In the genomic region with DNA sequence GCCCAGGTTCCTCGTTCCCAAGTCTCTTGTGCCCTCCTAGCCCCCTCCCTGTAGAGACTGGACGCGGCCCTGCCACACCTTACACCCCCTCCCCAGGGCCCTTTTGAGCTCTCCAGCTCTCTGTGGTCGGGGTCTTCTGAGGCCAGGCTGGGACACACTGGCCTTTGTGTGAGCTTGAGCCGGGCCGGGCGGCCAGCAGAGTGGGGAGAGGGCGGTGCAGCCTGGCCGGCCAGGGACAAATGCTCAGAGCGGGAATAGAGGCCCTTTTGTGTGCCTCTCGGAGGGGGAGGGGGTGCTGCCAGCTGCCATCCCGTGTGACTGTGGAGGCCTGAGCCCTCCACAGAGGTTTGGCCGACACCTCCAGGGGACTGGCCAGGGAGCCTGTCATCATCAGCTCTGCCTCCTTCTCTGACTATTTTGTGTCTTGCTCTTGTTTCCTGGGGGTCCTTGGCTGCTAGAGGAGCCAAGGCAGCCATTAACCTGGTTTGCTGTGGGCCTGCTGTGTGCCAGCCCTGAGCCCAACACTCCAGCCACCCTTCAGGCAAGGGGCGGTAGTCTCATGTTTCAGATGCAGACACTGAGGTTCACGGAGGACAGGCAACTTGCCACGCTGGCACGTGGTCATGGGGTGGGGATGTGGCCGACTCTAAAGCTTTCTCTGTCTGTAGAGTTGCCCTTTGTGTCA, we compare ENCODE assay signal across 14 cellular contexts. TPM values are rescaled to one million over a fixed set of nuclear protein-coding genes. Genes with fewer than 3 reads are reported as not detected.
DNase-seq lines count a peak whose midpoint lies in the region; ATAC-seq and TF ChIP-seq lines count a peak whose summit lies in the region.
"Had no signal": no experiment of that assay in that cellular context is flagged by ENCODE, and none has a peak within 500 bp of the region (broad histone marks: within the 10 kb centered on the region; RNA-seq: fewer than 3 reads in every experiment).

No MANE protein-coding gene starts in this region.

- no peak for TF ChIP-seq EP300 in SK-N-SH (IDR thresholded peaks at IDR 0.05; ENCODE audit: borderline replicate concordance in 1 of 2, low read depth in 1 of 2, low read length in 1 of 2)

- H3K4me1 ChIP-seq in SK-N-SH (ENCODE audit: control insufficient read depth in 1 of 2, insufficient read depth in 2 of 2, low read depth in 1 of 2, low read length in 1 of 2) (peaks cover 0 to 98% of the 10 kb centered on the region in 2 experiments; a peak in 2 of 4 replicates), ectodermal cell (ENCODE audit: control insufficient read depth, insufficient read depth, low read length) (peaks cover 39% of the 10 kb centered on the region)

- H3F3A ChIP-seq in SK-N-SH (replicated peaks; ENCODE audit: insufficient read depth) = no peaks in the 10 kb centered on the region

- peak overlapping the region in 1 of 2 experiments; percentile 58; a peak in 2 of 4 replicates for H3K27ac ChIP-seq in SK-N-SH (ENCODE audit: low read depth in 2 of 2, low read length in 1 of 2)
- peak overlapping the region; percentile 68 for H3K27ac ChIP-seq in ectodermal cell (ENCODE audit: insufficient read depth, low read depth, low read length, poor library complexity, severe bottlenecking)
- peak overlapping the region; percentile 92 for H3K27ac ChIP-seq in temporal lobe (ENCODE audit: low read depth, low read length)
- no peak overlapping the region for H3K27ac ChIP-seq in RWPE1

- no peak for TF ChIP-seq RAD21 in SK-N-SH (IDR thresholded peaks at IDR 0.05; ENCODE audit: low read length)

- CTCF ChIA-PET in SK-N-SH (lab: Yijun Ruan, JAX) (interaction anchor here (0.8 to 2.7 kb wide), 5 partner anchors 10 to 129 kb away, joined by 3 to 9 read pairs (median 4); no protein-coding TSS in a partner anchor), RWPE1 (lab: Yijun Ruan, JAX) (interaction anchor here (0.6 to 0.7 kb wide), 3 partner anchors 10 to 1495 kb away, joined by 3 read pairs; no protein-coding TSS in a partner anchor)

- H3K79me2 ChIP-seq in SK-N-SH (ENCODE audit: insufficient read depth) = no peaks in the 10 kb centered on the region

- no peak overlapping the region for H3K4me2 ChIP-seq in SK-N-SH

- no peak overlapping the region for H3K4me3 ChIP-seq in SK-N-SH (ENCODE audit: low read depth in 2 of 2, low read length in 1 of 2)
- no peak overlapping the region for H3K4me3 ChIP-seq in ectodermal cell (ENCODE audit: insufficient read depth, low read depth, low read length)
- H3K4me3 ChIP-seq: esophagus squamous epithelium had no signal

- ATAC-seq in SK-N-SH treated with all-trans-retinoic acid at 6 μM for 48 hours (no peak), HG03432 (IDR thresholded peaks at IDR 0.05; ENCODE audit: unreplicated experiment) (no peak)
- ATAC-seq: activated T-cell treated with anti-CD3 and anti-CD28 coated beads, Interleukin-2, amount 50 U/mL, for 4 hours had no signal

- H3K36me3 ChIP-seq in SK-N-SH (replicated peaks in 1 of 2; ENCODE audit: control insufficient read depth in 1 of 2, insufficient read depth in 2 of 2, low read length in 1 of 2) (no peaks in the 10 kb centered on the region), ectodermal cell (ENCODE audit: control insufficient read depth, insufficient read depth, low read length) (no peaks in the 10 kb centered on the region)
- H3K36me3 ChIP-seq: esophagus squamous epithelium had no signal

- H3K9ac ChIP-seq in SK-N-SH = no peak overlapping the region

- no peaks in the 10 kb centered on the region for H4K20me1 ChIP-seq in SK-N-SH (ENCODE audit: insufficient read depth)

- TF ChIP-seq CTCF in SK-N-SH (IDR thresholded peaks at IDR 0.05) (no peak), RWPE1 (conservative IDR thresholded peaks at IDR 0.05; ENCODE audit: low read depth) (no peak)

- POLR2A ChIA-PET in SK-N-SH (lab: Yijun Ruan, JAX) (interaction anchor here (0.9 to 1.3 kb wide), 2 partner anchors 13 to 127 kb away, joined by 3 to 4 read pairs; no protein-coding TSS in a partner anchor), RWPE1 (lab: Yijun Ruan, JAX; ENCODE audit: low non-redundant PET) (no interaction called here)

- WGBS in SK-N-SH (ENCODE audit: low lambda C conversion rate) = 78% methylated on average over 10 of the region's 18 CpGs
- 47% methylated on average over 18 of the region's 18 CpGs for WGBS in ectodermal cell, 2 experiments

- no peak overlapping the region for H2AFZ ChIP-seq in SK-N-SH (ENCODE audit: low read depth)

- H3K9me2 ChIP-seq in SK-N-SH = no peaks in the 10 kb centered on the region

- DNase-seq in SK-N-SH (peak; percentile 36), medulla oblongata (ENCODE audit: extremely low spot score) (peak; percentile 97), RWPE1 (ENCODE audit: low spot score) (no peak), NCI-H187 (lab: John Stamatoyannopoulos, UW) (no peak)
- DNase-seq: activated CD4-positive, CD25-positive, alpha-beta regulatory T cell; activated T-cell treated with anti-CD3 and anti-CD28 coated beads, Interleukin-2, amount 50 U/mL, for 4 hours; DMS79 treated with DMSO at 0.1 percent for 48 hours; esophagus squamous epithelium; NCI-H226; SHP77 treated with DMSO at 0.1 percent for 48 hours had no signal

- H3K27me3 ChIP-seq in SK-N-SH (ENCODE audit: insufficient read depth) (no peaks in the 10 kb centered on the region), ectodermal cell (ENCODE audit: control insufficient read depth, insufficient read depth, low read length, poor library complexity, severe bottlenecking) (no peaks in the 10 kb centered on the region)
- H3K27me3 ChIP-seq: esophagus squamous epithelium had no signal

- H3K9me3 ChIP-seq in SK-N-SH (no peaks in the 10 kb centered on the region), ectodermal cell (ENCODE audit: control insufficient read depth, low read length) (no peaks in the 10 kb centered on the region)
- H3K9me3 ChIP-seq: esophagus squamous epithelium had no signal

TF ChIP-seq in SK-N-SH, 30 proteins besides CTCF, POLR2A, EP300 and RAD21 (continues in another document):
- TF ChIP-seq YY1 (IDR thresholded peaks at IDR 0.05; ENCODE audit: low read depth) (no peak), RCOR1 (IDR thresholded peaks at IDR 0.05; ENCODE audit: low read length) (no peak), CHD2 (IDR thresholded peaks at IDR 0.05; ENCODE audit: low read length, partially characterized antibody) (no peak), EZH2phosphoT487 (IDR thresholded peaks at IDR 0.05; ENCODE audit: borderline replicate concordance, low read depth) (no peak), ELF1 (IDR thresholded peaks at IDR 0.05) (no peak)
- TF ChIP-seq, protein P1, sequence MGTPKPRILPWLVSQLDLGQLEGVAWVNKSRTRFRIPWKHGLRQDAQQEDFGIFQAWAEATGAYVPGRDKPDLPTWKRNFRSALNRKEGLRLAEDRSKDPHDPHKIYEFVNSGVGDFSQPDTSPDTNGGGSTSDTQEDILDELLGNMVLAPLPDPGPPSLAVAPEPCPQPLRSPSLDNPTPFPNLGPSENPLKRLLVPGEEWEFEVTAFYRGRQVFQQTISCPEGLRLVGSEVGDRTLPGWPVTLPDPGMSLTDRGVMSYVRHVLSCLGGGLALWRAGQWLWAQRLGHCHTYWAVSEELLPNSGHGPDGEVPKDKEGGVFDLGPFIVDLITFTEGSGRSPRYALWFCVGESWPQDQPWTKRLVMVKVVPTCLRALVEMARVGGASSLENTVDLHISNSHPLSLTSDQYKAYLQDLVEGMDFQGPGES (IDR thresholded peaks at IDR 0.05; ENCODE audit: low read depth, low read length) = no peak
- TF ChIP-seq, protein P2, sequence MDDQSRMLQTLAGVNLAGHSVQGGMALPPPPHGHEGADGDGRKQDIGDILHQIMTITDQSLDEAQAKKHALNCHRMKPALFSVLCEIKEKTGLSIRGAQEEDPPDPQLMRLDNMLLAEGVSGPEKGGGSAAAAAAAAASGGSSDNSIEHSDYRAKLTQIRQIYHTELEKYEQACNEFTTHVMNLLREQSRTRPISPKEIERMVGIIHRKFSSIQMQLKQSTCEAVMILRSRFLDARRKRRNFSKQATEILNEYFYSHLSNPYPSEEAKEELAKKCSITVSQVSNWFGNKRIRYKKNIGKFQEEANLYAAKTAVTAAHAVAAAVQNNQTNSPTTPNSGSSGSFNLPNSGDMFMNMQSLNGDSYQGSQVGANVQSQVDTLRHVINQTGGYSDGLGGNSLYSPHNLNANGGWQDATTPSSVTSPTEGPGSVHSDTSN (IDR thresholded peaks at IDR 0.05) = no peak

TF ChIP-seq in SK-N-SH treated with all-trans-retinoic acid at 6 μM for 48 hours, 23 proteins besides CTCF, POLR2A, EP300 and RAD21:
- no peak for TF ChIP-seq RARB (CRISPR knock-in tag; IDR thresholded peaks at IDR 0.05)
- TF ChIP-seq, protein P3, sequence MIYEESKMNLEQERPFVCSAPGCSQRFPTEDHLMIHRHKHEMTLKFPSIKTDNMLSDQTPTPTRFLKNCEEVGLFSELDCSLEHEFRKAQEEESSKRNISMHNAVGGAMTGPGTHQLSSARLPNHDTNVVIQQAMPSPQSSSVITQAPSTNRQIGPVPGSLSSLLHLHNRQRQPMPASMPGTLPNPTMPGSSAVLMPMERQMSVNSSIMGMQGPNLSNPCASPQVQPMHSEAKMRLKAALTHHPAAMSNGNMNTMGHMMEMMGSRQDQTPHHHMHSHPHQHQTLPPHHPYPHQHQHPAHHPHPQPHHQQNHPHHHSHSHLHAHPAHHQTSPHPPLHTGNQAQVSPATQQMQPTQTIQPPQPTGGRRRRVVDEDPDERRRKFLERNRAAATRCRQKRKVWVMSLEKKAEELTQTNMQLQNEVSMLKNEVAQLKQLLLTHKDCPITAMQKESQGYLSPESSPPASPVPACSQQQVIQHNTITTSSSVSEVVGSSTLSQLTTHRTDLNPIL (CRISPR knock-in tag; IDR thresholded peaks at IDR 0.05; ENCODE audit: low read depth) = no peak
TF ChIP-seq in SK-N-SH treated with all-trans-retinoic acid at 6 μM for 48 hours: peak in this region for 0.

RNA-seq across cellular contexts. Expression of a gene that starts 13.6 kb away (rescaled TPM):
- polyA plus RNA-seq in SK-N-SH (2012; rRNA removed) = 1.6 and 4.2 TPM in 2 replicates
- polyA plus RNA-seq in SK-N-SH (2012; cell fraction: cytosol; rRNA removed) = 1.7 and 4.1 TPM in 2 replicates
- polyA plus RNA-seq in SK-N-SH (2012; cell fraction: nucleus; rRNA removed) = 1.6 and 3.1 TPM in 2 replicates
- polyA plus RNA-seq in ectodermal cell (2013, experiment 1 of 4) = 4.7 TPM
- polyA plus RNA-seq in ectodermal cell (2013, experiment 2 of 4) = 6.2 TPM
- 5.6 TPM for polyA plus RNA-seq in ectodermal cell (2013, experiment 3 of 4)
- polyA plus RNA-seq in ectodermal cell (2013, experiment 4 of 4) = 5.8 TPM
- total RNA-seq in temporal lobe = 3.2 TPM

Comparison
In these comparisons a context has a peak if more than half of its experiments do, and no peak if none do; other contexts are left out.
1. DNase-seq: peak in SK-N-SH (single experiment) and medulla oblongata (single experiment); none in RWPE1 (single experiment) and NCI-H187 (0 of 2).